2 cellular contexts compared by ENCODE assay signal in the genomic region with DNA sequence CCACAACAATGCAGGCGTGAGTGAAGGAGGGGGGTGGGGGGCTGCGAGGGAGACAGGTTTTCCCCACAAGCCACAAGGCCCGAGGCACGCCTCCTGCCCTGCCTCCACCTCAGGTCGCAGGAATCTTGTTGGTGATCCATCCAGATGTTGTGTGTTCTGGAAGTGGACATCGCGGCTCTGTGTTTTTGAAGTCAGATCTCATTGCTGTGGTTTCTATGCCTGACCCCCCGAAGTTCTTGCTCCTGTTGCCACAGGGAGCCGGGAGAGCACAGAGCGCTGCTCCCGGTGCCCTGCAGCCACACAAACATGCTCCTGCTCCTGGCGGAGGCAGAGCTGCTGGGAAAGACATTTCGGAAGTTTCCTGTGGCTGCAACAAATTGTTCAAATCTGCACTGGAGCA.
TF ChIP-seq lines count a peak whose summit lies in the region.

No MANE protein-coding gene starts in this region.

TF ChIP-seq in HEK293, 187 proteins besides CTCF, POLR2A, EP300 and RAD21:
- TF ChIP-seq SETDB1 (IDR thresholded peaks at IDR 0.05; ENCODE audit: insufficient read length, low read length) = no peak
- TF ChIP-seq, protein P1, sequence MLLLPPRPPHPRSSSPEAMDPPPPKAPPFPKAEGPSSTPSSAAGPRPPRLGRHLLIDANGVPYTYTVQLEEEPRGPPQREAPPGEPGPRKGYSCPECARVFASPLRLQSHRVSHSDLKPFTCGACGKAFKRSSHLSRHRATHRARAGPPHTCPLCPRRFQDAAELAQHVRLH (tag by site-specific recombination; IDR thresholded peaks at IDR 0.05) = no peak
- TF ChIP-seq ZNF19 (tag by site-specific recombination; IDR thresholded peaks at IDR 0.05; ENCODE audit: low read depth) = no peak
- no peak for TF ChIP-seq GLI2 (tag by site-specific recombination; IDR thresholded peaks at IDR 0.05; ENCODE audit: borderline replicate concordance, low read depth)
- no peak for TF ChIP-seq ZNF302 (tag by site-specific recombination; IDR thresholded peaks at IDR 0.05; ENCODE audit: low read depth)

TF ChIP-seq in H1, 55 proteins besides CTCF, POLR2A, EP300 and RAD21:
- no peak for TF ChIP-seq CHD1 (IDR thresholded peaks at IDR 0.05; ENCODE audit: low read depth, low read length)
- TF ChIP-seq SRF (IDR thresholded peaks at IDR 0.05; ENCODE audit: low read depth, low read length) = no peak
- no peak for TF ChIP-seq RNF2 (IDR thresholded peaks at IDR 0.05; ENCODE audit: borderline replicate concordance, low read depth, low read length, missing control alignments, poor library complexity, severe bottlenecking)
- TF ChIP-seq KDM4A (IDR thresholded peaks at IDR 0.05; ENCODE audit: low read depth, low read length, severe bottlenecking) = no peak
- no peak for TF ChIP-seq JUN (IDR thresholded peaks at IDR 0.05; ENCODE audit: low read depth, low read length)
